In genomic region chr19:27774337-27774736, GRCh38 we compare ENCODE assay signal across 17 cellular contexts.
A peak's percentile ranks its signal among the peaks of the same experiment; 100 is the strongest.
DNase-seq lines count a peak whose midpoint lies in the region; ATAC-seq, FAIRE-seq and TF ChIP-seq lines count a peak whose summit lies in the region.
"Had no signal": no experiment of that assay in that cellular context is flagged by ENCODE, and none has a peak within 500 bp of the region (broad histone marks: within the 10 kb centered on the region; RNA-seq: fewer than 3 reads in every experiment).

No MANE protein-coding gene starts in this region.

- no peak overlapping the region for H3K4me3 Mint-ChIP-seq in activated CD4-positive, alpha-beta T cell treated with anti-CD3 and anti-CD28 coated beads, Interleukin-2, amount 10 ng/mL, durations not matched to agents 24 days and 14 days
- H3K4me3 Mint-ChIP-seq in osteocyte (ENCODE audit: unreplicated experiment), result no peak overlapping the region
- H3K4me3 Mint-ChIP-seq: activated CD8-positive, alpha-beta memory T cell treated with anti-CD3 and anti-CD28 coated beads, Interleukin-2, amount 10 ng/mL, durations not matched to agents 7 days and 5 days had no signal

- WGBS in upper lobe of left lung, 2 donors, result 94 to 95% methylated on average over 10 of the region's 10 CpGs

- in situ Hi-C loops in KBM-7 (cut with MboI; ENCODE audit: low pct_unique_long_range_greater_than_20kb, low sequenced_read_pairs), result no loop called here

- H3K9me3 ChIP-seq in upper lobe of left lung, result peaks cover 0 to 38% (median 18%) of the 10 kb centered on the region in 4 donors
- H3K9me3 ChIP-seq: gastroesophageal sphincter, lower lobe of right lung, prostate gland, thyroid gland had no signal

- H3K36me3 Mint-ChIP-seq in activated CD4-positive, alpha-beta T cell treated with anti-CD3 and anti-CD28 coated beads, Interleukin-2, amount 10 ng/mL, durations not matched to agents 24 days and 14 days (ENCODE audit: low read depth), result peaks cover 46% of the 10 kb centered on the region
- peaks cover 86% of the 10 kb centered on the region for H3K36me3 Mint-ChIP-seq in osteocyte (ENCODE audit: unreplicated experiment)

- TF ChIP-seq EP300 in upper lobe of left lung (IDR thresholded peaks at IDR 0.05), result no peak

- intact Hi-C loops in activated CD4-positive, alpha-beta T cell treated with anti-CD3 and anti-CD28 coated beads, Interleukin-2, amount 10 ng/mL, durations not matched to agents 24 days and 14 days (cut with micrococcal nuclease), result no loop called here

- H3K9me3 Mint-ChIP-seq in activated CD4-positive, alpha-beta T cell treated with anti-CD3 and anti-CD28 coated beads, Interleukin-2, amount 10 ng/mL, durations not matched to agents 24 days and 14 days, result peaks cover 53% of the 10 kb centered on the region
- peaks cover 83% of the 10 kb centered on the region for H3K9me3 Mint-ChIP-seq in osteocyte (ENCODE audit: unreplicated experiment)

- no peak overlapping the region for H3K4me3 ChIP-seq in bronchial epithelial cell (ENCODE audit: low read depth, low read length)
- H3K4me3 ChIP-seq in upper lobe of left lung, result no peak overlapping the region
- H3K4me3 ChIP-seq: BLaER1, gastroesophageal sphincter, lower lobe of right lung, prostate gland, SK-N-MC, thyroid gland had no signal

- H3K27me3 Mint-ChIP-seq in activated CD4-positive, alpha-beta T cell treated with anti-CD3 and anti-CD28 coated beads, Interleukin-2, amount 10 ng/mL, durations not matched to agents 24 days and 14 days, result no peaks in the 10 kb centered on the region
- H3K27me3 Mint-ChIP-seq in osteocyte (ENCODE audit: unreplicated experiment), result no peaks in the 10 kb centered on the region
- H3K27me3 Mint-ChIP-seq: activated CD8-positive, alpha-beta memory T cell treated with anti-CD3 and anti-CD28 coated beads, Interleukin-2, amount 10 ng/mL, durations not matched to agents 7 days and 5 days had no signal

- no peak for FAIRE-seq in bronchial epithelial cell (lab: Jason Lieb, UNC)
- FAIRE-seq: astrocyte had no signal

- no peaks in the 10 kb centered on the region for H3K27me3 ChIP-seq in bronchial epithelial cell (ENCODE audit: control insufficient read depth, insufficient read depth, low read length)
- H3K27me3 ChIP-seq in upper lobe of left lung, result no peaks in the 10 kb centered on the region
- H3K27me3 ChIP-seq: BLaER1, gastroesophageal sphincter, thyroid gland had no signal

- TF ChIP-seq POLR2A in upper lobe of left lung (IDR thresholded peaks at IDR 0.05), result no peak

- H3K27ac ChIP-seq in upper lobe of left lung, result no peak overlapping the region
- H3K27ac ChIP-seq: BLaER1, gastroesophageal sphincter, lower lobe of right lung, prostate gland, SK-N-MC, thyroid gland had no signal

- no peaks in the 10 kb centered on the region for H3K4me1 Mint-ChIP-seq in activated CD4-positive, alpha-beta T cell treated with anti-CD3 and anti-CD28 coated beads, Interleukin-2, amount 10 ng/mL, durations not matched to agents 24 days and 14 days
- H3K4me1 Mint-ChIP-seq in osteocyte (ENCODE audit: unreplicated experiment), result peaks cover 5% of the 10 kb centered on the region
- H3K4me1 Mint-ChIP-seq: activated CD8-positive, alpha-beta memory T cell treated with anti-CD3 and anti-CD28 coated beads, Interleukin-2, amount 10 ng/mL, durations not matched to agents 7 days and 5 days had no signal

- H3K27ac Mint-ChIP-seq in activated CD4-positive, alpha-beta T cell treated with anti-CD3 and anti-CD28 coated beads, Interleukin-2, amount 10 ng/mL, durations not matched to agents 24 days and 14 days, result no peak overlapping the region
- no peak overlapping the region for H3K27ac Mint-ChIP-seq in osteocyte (ENCODE audit: unreplicated experiment)
- H3K27ac Mint-ChIP-seq: activated CD8-positive, alpha-beta memory T cell treated with anti-CD3 and anti-CD28 coated beads, Interleukin-2, amount 10 ng/mL, durations not matched to agents 7 days and 5 days had no signal

- no peaks in the 10 kb centered on the region for H3K4me1 ChIP-seq in upper lobe of left lung
- H3K4me1 ChIP-seq: BLaER1, gastroesophageal sphincter, lower lobe of right lung, prostate gland, thyroid gland had no signal

- DNase-seq in activated CD4-positive, alpha-beta T cell treated with anti-CD3 and anti-CD28 coated beads, Interleukin-2, amount 10 ng/mL, durations not matched to agents 24 days and 14 days, result peak; percentile 59
- DNase-seq in activated CD4-positive, alpha-beta T cell treated with anti-CD3 and anti-CD28 coated beads, Interleukin-2, amount 50 U/mL, for 4 hours, result no peak
- peak; percentile 27 for DNase-seq in KBM-7
- no peak for DNase-seq in bronchial epithelial cell (ENCODE audit: low read depth)
- peak; percentile 78 for DNase-seq in osteocyte (ENCODE audit: extremely low spot score, unreplicated experiment)
- DNase-seq in NK-92 (lab: John Stamatoyannopoulos, UW; ENCODE audit: unreplicated experiment), result no peak
- no peak for DNase-seq in upper lobe of left lung
- DNase-seq: lower lobe of right lung, NCI-H446, thyroid gland had no signal

- H3K36me3 ChIP-seq in bronchial epithelial cell (ENCODE audit: control insufficient read depth, insufficient read depth, low read length) (peaks cover 9% of the 10 kb centered on the region), upper lobe of left lung (peaks cover 0 to 13% (median 2%) of the 10 kb centered on the region in 4 donors)
- H3K36me3 ChIP-seq: thyroid gland had no signal

- ATAC-seq in upper lobe of left lung (ENCODE audit: low FRiP score in 2 of 2), result no peak
- ATAC-seq in HG02840 (IDR thresholded peaks at IDR 0.05; ENCODE audit: low FRiP score, unreplicated experiment), result no peak
- ATAC-seq: activated CD8-positive, alpha-beta memory T cell treated with anti-CD3 and anti-CD28 coated beads, Interleukin-2, amount 10 ng/mL, durations not matched to agents 7 days and 5 days; gastroesophageal sphincter had no signal

- TF ChIP-seq CTCF in bronchial epithelial cell (IDR thresholded peaks at IDR 0.05; ENCODE audit: insufficient read depth, low read length, severe bottlenecking) (peak; percentile 34), osteocyte (IDR thresholded peaks at IDR 0.05) (no peak), upper lobe of left lung (IDR thresholded peaks at IDR 0.05) (no peak)

Comparison
In these comparisons a context has a peak if more than half of its experiments do, and no peak if none do; other contexts are left out.
1. DNase-seq: peak in activated CD4-positive, alpha-beta T cell treated with anti-CD3 and anti-CD28 coated beads, Interleukin-2, amount 10 ng/mL, durations not matched to agents 24 days and 14 days (single experiment), KBM-7 (single experiment) and osteocyte (single experiment); none in activated CD4-positive, alpha-beta T cell treated with anti-CD3 and anti-CD28 coated beads, Interleukin-2, amount 50 U/mL, for 4 hours (0 of 2), bronchial epithelial cell (single experiment), NK-92 (single experiment) and upper lobe of left lung (0 of 2).